ENCODE assay signal across 35 cellular contexts in genomic region chr10:34303022-34303421, GRCh38.
"Had no signal": no experiment of that assay in that cellular context is flagged by ENCODE, and none has a peak within 500 bp of the region (broad histone marks: within the 10 kb centered on the region; RNA-seq: fewer than 3 reads in every experiment).

No MANE protein-coding gene starts in this region.

- H3K27ac ChIP-seq: adrenal gland, body of pancreas, brain microvascular endothelial cell, cardiac muscle cell, VCaP had no signal

- H3K4me3 ChIP-seq: adrenal gland, body of pancreas, cardiac muscle cell had no signal

- H3K9me3 ChIP-seq: adrenal gland, body of pancreas had no signal

- H3K36me3 ChIP-seq: adrenal gland, brain microvascular endothelial cell, cardiac muscle cell had no signal

- DNase-seq: activated B cell treated with CpG ODN at 0.5 μM for 24 hours; activated CD4-positive, alpha-beta memory T cell treated with anti-CD3 and anti-CD28 coated beads for 36 hours; activated CD4-positive, alpha-beta T cell treated with anti-CD3 and anti-CD28 coated beads for 4 hours; activated CD4-positive, alpha-beta T cell treated with anti-CD3 and anti-CD28 coated beads, Interleukin-2, amount 10 ng/mL, durations not matched to agents 24 days and 14 days; activated CD4-positive, alpha-beta T cell treated with anti-CD3 and anti-CD28 coated beads, Interleukin-2, amount 50 U/mL, for 1 hour; activated CD4-positive, alpha-beta T cell treated with anti-CD3 and anti-CD28 coated beads, Interleukin-2, amount 50 U/mL, for 4 hours; activated CD4-positive, CD25-positive, alpha-beta regulatory T cell treated with anti-CD3 and anti-CD28 coated beads, Interleukin-2, amount 50 U/mL, for 72 hours; activated CD8-positive, alpha-beta memory T cell treated with anti-CD3 and anti-CD28 coated beads, Interleukin-2, amount 50 U/mL, for 4 hours; activated CD8-positive, alpha-beta T cell treated with anti-CD3 and anti-CD28 coated beads for 36 hours; activated effector memory CD4-positive, alpha-beta T cell treated with anti-CD3 and anti-CD28 coated beads, Interleukin-2, amount 50 U/mL, for 16 hours; activated gamma-delta T cell treated with Interleukin-2 at 50 U/mL for 16 hours; activated naive CD4-positive, alpha-beta T cell; activated naive CD4-positive, alpha-beta T cell treated with anti-CD3 and anti-CD28 coated beads for 36 hours; activated naive CD4-positive, alpha-beta T cell treated with anti-CD3 and anti-CD28 coated beads, Interleukin-2, amount 50 U/mL, for 16 hours; activated naive CD8-positive, alpha-beta T cell treated with anti-CD3 and anti-CD28 coated beads for 36 hours; activated T-cell treated with anti-CD3 and anti-CD28 coated beads for 4 hours; activated T-cell treated with anti-CD3 and anti-CD28 coated beads, Interleukin-2, amount 50 U/mL, for 1 hour; activated T-cell treated with anti-CD3 and anti-CD28 coated beads, Interleukin-2, amount 50 U/mL, for 4 hours; activated T-cell treated with anti-CD3 and anti-CD28 coated beads, Interleukin-2, amount 50 U/mL, for 72 hours; adrenal gland; amniotic stem cell; aorta; body of pancreas; brain microvascular endothelial cell; caudate nucleus; cerebellar nuclear complex; T-helper 2 cell; T-helper 9 cell had no signal

- FAIRE-seq: astrocyte, bronchial epithelial cell, TTC549 had no signal

- ATAC-seq: activated CD8-positive, alpha-beta T cell treated with anti-CD3 and anti-CD28 coated beads for 36 hours; activated naive CD4-positive, alpha-beta T cell treated with anti-CD3 and anti-CD28 coated beads, Interleukin-2, amount 50 U/mL, for 72 hours; activated T-cell treated with anti-CD3 and anti-CD28 coated beads, Interleukin-2, amount 50 U/mL, for 4 hours; activated T-cell treated with anti-CD3 and anti-CD28 coated beads, Interleukin-2, amount 50 U/mL, for 72 hours; activated T-helper 17 cell treated with anti-CD3 and anti-CD28 coated beads, Interleukin-2, amount 50 U/mL, for 72 hours; body of pancreas had no signal

- H3K27me3 ChIP-seq: adrenal gland, body of pancreas, brain microvascular endothelial cell, cardiac muscle cell had no signal
